8 cellular contexts compared by ENCODE assay signal in genomic region chr16:71808593-71809449, GRCh38. TPM values are rescaled to one million over a fixed set of nuclear protein-coding genes. Genes with fewer than 3 reads are reported as not detected.
A peak's percentile ranks its signal among the peaks of the same experiment; 100 is the strongest.
DNase-seq lines count a peak whose midpoint lies in the region; ATAC-seq and TF ChIP-seq lines count a peak whose summit lies in the region.

Gene AP1G1, minus strand, starts transcription at chr16:71808834. Its CDS starts 19,355 bp downstream, at chr16:71789479.

- peaks cover 32% of the 10 kb centered on the region for H3K4me1 Mint-ChIP-seq in activated CD4-positive, alpha-beta T cell treated with anti-CD3 and anti-CD28 coated beads, Interleukin-2, amount 10 ng/mL, durations not matched to agents 7 days and 5 days

- TF ChIP-seq CTCF in coronary artery (IDR thresholded peaks at IDR 0.05) = no peak

- peak within 1 kb of the TSS; percentile 95 for H3K4me3 Mint-ChIP-seq in activated CD4-positive, alpha-beta T cell treated with anti-CD3 and anti-CD28 coated beads, Interleukin-2, amount 10 ng/mL, durations not matched to agents 7 days and 5 days

- H3K36me3 Mint-ChIP-seq in activated CD4-positive, alpha-beta T cell treated with anti-CD3 and anti-CD28 coated beads, Interleukin-2, amount 10 ng/mL, durations not matched to agents 7 days and 5 days (ENCODE audit: low read depth) = peaks cover 10% of the 10 kb centered on the region

- peak within 1 kb of the TSS; percentile 100 for H3K27ac Mint-ChIP-seq in activated CD4-positive, alpha-beta T cell treated with anti-CD3 and anti-CD28 coated beads, Interleukin-2, amount 10 ng/mL, durations not matched to agents 7 days and 5 days

- no peaks in the 10 kb centered on the region for H3K9me3 Mint-ChIP-seq in activated CD4-positive, alpha-beta T cell treated with anti-CD3 and anti-CD28 coated beads, Interleukin-2, amount 10 ng/mL, durations not matched to agents 7 days and 5 days

- no peaks in the 10 kb centered on the region for H3K27me3 Mint-ChIP-seq in activated CD4-positive, alpha-beta T cell treated with anti-CD3 and anti-CD28 coated beads, Interleukin-2, amount 10 ng/mL, durations not matched to agents 7 days and 5 days

- DNase-seq in C1 segment of cervical spinal cord (lab: John Stamatoyannopoulos, UW) (peak; percentile 67 to 97 (median 90)), NCI-H69 (lab: John Stamatoyannopoulos, UW) (peak; percentile 96), coronary artery (ENCODE audit: low spot score) (peak; percentile 98), left kidney (ENCODE audit: low read depth, low spot score) (peak; percentile 99)
- DNase-seq in activated CD4-positive, alpha-beta T cell treated with anti-CD3 and anti-CD28 coated beads, Interleukin-2, amount 10 ng/mL, durations not matched to agents 7 days and 5 days = peak; percentile 95
- peak; percentile 96 for DNase-seq in stimulated activated CD4-positive, alpha-beta T cell treated with anti-CD3 and anti-CD28 coated beads, Interleukin-1b, Interleukin-23, amount 100 ng/mL, for 48 hours

- POLR2A ChIA-PET in activated CD4-positive, alpha-beta T cell treated with anti-CD3 and anti-CD28 coated beads, Interleukin-2, amount 10 ng/mL, durations not matched to agents 7 days and 5 days (lab: Charles Lee) = interaction anchor here (0.7 to 1.0 kb wide), 3 partner anchors 14 to 86 kb away, joined by 3 to 4 read pairs (median 3); partner anchors contain the start of genes IST1 and ZNF821

- peak; percentile 78 for ATAC-seq in GM19372 (IDR thresholded peaks at IDR 0.05; ENCODE audit: low read depth, unreplicated experiment)
- peak; percentile 75 for ATAC-seq in HG03521 (IDR thresholded peaks at IDR 0.05; ENCODE audit: unreplicated experiment)

- peak within 1 kb of the TSS; percentile 95 to 99 for H3K27ac ChIP-seq in coronary artery

- CTCF ChIA-PET in activated CD4-positive, alpha-beta T cell treated with anti-CD3 and anti-CD28 coated beads, Interleukin-2, amount 10 ng/mL, durations not matched to agents 7 days and 5 days (lab: Charles Lee) = interaction anchor here (0.6 to 1.5 kb wide), 5 partner anchors 73 to 1282 kb away, joined by 3 to 4 read pairs (median 3); partner anchors contain the start of gene ZNF821

- peak within 1 kb of the TSS; percentile 89 for H3K4me3 ChIP-seq in coronary artery

RNA-seq across cellular contexts. Expression of gene AP1G1, which starts in this region (rescaled TPM):
- total RNA-seq in activated CD4-positive, alpha-beta T cell treated with anti-CD3 and anti-CD28 coated beads, Interleukin-2, amount 10 ng/mL, durations not matched to agents 7 days and 5 days = 10 to 100 TPM; 76.4 to 83.4 TPM

Comparison
In these comparisons a context has a peak if more than half of its experiments do, and no peak if none do; other contexts are left out.
1. Peak in every context shown above with its lines: DNase-seq, ATAC-seq, H3K4me3 ChIP-seq and H3K27ac ChIP-seq.